ENCODE assay signal across 19 cellular contexts in genomic region chr7:10469476-10469875, GRCh38.
DNase-seq lines count a peak whose midpoint lies in the region; ATAC-seq, FAIRE-seq and TF ChIP-seq lines count a peak whose summit lies in the region.
"Had no signal": no experiment of that assay in that cellular context is flagged by ENCODE, and none has a peak within 500 bp of the region (broad histone marks: within the 10 kb centered on the region; RNA-seq: fewer than 3 reads in every experiment).

No MANE protein-coding gene starts in this region.

- ATAC-seq in K562 (no peak), foreskin keratinocyte (peak; percentile 46), GM18867 (IDR thresholded peaks at IDR 0.05; ENCODE audit: unreplicated experiment) (no peak), GM21381 (IDR thresholded peaks at IDR 0.05; ENCODE audit: unreplicated experiment) (no peak)
- ATAC-seq: A549; CD8-positive, alpha-beta T cell had no signal

- H3K27ac ChIP-seq in K562 (ENCODE audit: extremely low read depth, low read depth, low read length), result no peak overlapping the region
- no peak overlapping the region for H3K27ac ChIP-seq in foreskin keratinocyte
- no peak overlapping the region for H3K27ac ChIP-seq in trophoblast cell (ENCODE audit: low read depth, low read length)
- H3K27ac ChIP-seq: 22Rv1; A549; BLaER1 treated with 17β-estradiol and CSF1 and Interleukin-3, amounts not matched to agents 10 nM and 100 nM; C4-2B had no signal

- H2BK120ac ChIP-seq in trophoblast cell (ENCODE audit: insufficient read depth, low read length, poor library complexity), result no peak overlapping the region

- H4K91ac ChIP-seq in trophoblast cell (ENCODE audit: low read depth, low read length), result no peak overlapping the region

- H2BK12ac ChIP-seq in trophoblast cell (ENCODE audit: low read length), result no peak overlapping the region

- no peak overlapping the region for H2BK5ac ChIP-seq in trophoblast cell (ENCODE audit: low read depth, low read length, poor library complexity)

- H3K4me1 ChIP-seq in K562 (replicated peaks in 1 of 2; ENCODE audit: control insufficient read depth in 2 of 2, insufficient read depth in 2 of 2, low read length in 2 of 2), result no peaks in the 10 kb centered on the region
- H3K4me1 ChIP-seq in foreskin keratinocyte, result peaks cover 7% of the 10 kb centered on the region
- H3K4me1 ChIP-seq in trophoblast cell (ENCODE audit: control insufficient read depth in 1 of 2, insufficient read depth in 2 of 2, low read length in 2 of 2), result no peaks in the 10 kb centered on the region
- H3K4me1 ChIP-seq: A549; BLaER1 treated with 17β-estradiol and CSF1 and Interleukin-3, amounts not matched to agents 10 nM and 100 nM; Caco-2 had no signal

- no peak overlapping the region for H3K14ac ChIP-seq in trophoblast cell (ENCODE audit: low read length)

- H2AK5ac ChIP-seq in trophoblast cell (ENCODE audit: low read length), result no peak overlapping the region

- H2AFZ ChIP-seq in K562 (ENCODE audit: low read depth, low read length) (no peak overlapping the region), trophoblast cell (ENCODE audit: insufficient read depth, low read length, poor library complexity) (no peak overlapping the region)

- TF ChIP-seq CTCF in K562 (IDR thresholded peaks at IDR 0.05 in 2 of 3, conservative IDR thresholded peaks at IDR 0.05 in 1 of 3; ENCODE audit: insufficient read depth in 2 of 3, low read depth in 1 of 3, low read length in 3 of 3) (no peak), foreskin keratinocyte (conservative IDR thresholded peaks at IDR 0.05) (no peak)

- H3K79me2 ChIP-seq in K562 (ENCODE audit: control insufficient read depth, insufficient read depth, low read length) (no peaks in the 10 kb centered on the region), trophoblast cell (ENCODE audit: control insufficient read depth, insufficient read depth, low read length, poor library complexity) (no peaks in the 10 kb centered on the region)

- in situ Hi-C loops in K562 (cut with MboI), result no loop called here

- H4K20me1 ChIP-seq in K562 (replicated peaks; ENCODE audit: control insufficient read depth, insufficient read depth, low read length), result no peaks in the 10 kb centered on the region
- H4K20me1 ChIP-seq: BLaER1 treated with 17β-estradiol and CSF1 and Interleukin-3, amounts not matched to agents 10 nM and 100 nM had no signal

- CTCF ChIA-PET in K562 (lab: Yijun Ruan, JAX; ENCODE audit: low intra/inter-chr PET ratio), result no interaction called here

- H3K79me1 ChIP-seq in trophoblast cell (ENCODE audit: low read length), result no peaks in the 10 kb centered on the region

- H3K36me3 ChIP-seq in K562 (ENCODE audit: control insufficient read depth, insufficient read depth, low read length) (0 out of 3 replicates have a peak, but pooled peaks cover 3% of the 10 kb centered on the region), trophoblast cell (ENCODE audit: control insufficient read depth in 1 of 2, insufficient read depth in 2 of 2, low read length in 2 of 2) (no peaks in the 10 kb centered on the region)
- H3K36me3 ChIP-seq: BLaER1 treated with 17β-estradiol and CSF1 and Interleukin-3, amounts not matched to agents 10 nM and 100 nM had no signal

- POLR2A ChIA-PET in K562 (lab: Yijun Ruan, JAX), result no interaction called here

- no peak for DNase-seq in K562 (ENCODE audit: extremely low read depth in 1 of 4, low spot score in 3 of 4)
- peak in 1 of 2 donors; percentile 51 for DNase-seq in foreskin keratinocyte
- DNase-seq in trophoblast cell, result peak; percentile 85 to 98
- DNase-seq: AML-193; Caco-2; Calu3; CD4-positive, alpha-beta T cell; CD8-positive, alpha-beta T cell; DMS79 treated with DMSO at 0.1 percent for 48 hours; GF-D8 had no signal

- TF ChIP-seq POLR2A in K562 (conservative IDR thresholded peaks at IDR 0.05), result no peak

- H3K9me1 ChIP-seq in K562 (ENCODE audit: control insufficient read depth, insufficient read depth, low read length), result no peaks in the 10 kb centered on the region

- H3K23ac ChIP-seq in trophoblast cell (ENCODE audit: low read length), result no peak overlapping the region

- no TSS peak for BruUV-seq in K562 (replicated peaks; lab: Mats Ljungman, UMichigan)

- TF ChIP-seq RAD21 in K562 (CRISPR knock-in tag; conservative IDR thresholded peaks at IDR 0.05 in 1 of 2, IDR thresholded peaks at IDR 0.05 in 1 of 2), result no peak

- 57% methylated on average over 7 of the region's 7 CpGs for WGBS in K562 (ENCODE audit: insufficient coverage, low coverage, missing lambda C conversion rate)
- WGBS in trophoblast cell (ENCODE audit: extremely low coverage, insufficient coverage, insufficient read length), result no CpG with 5 or more reads among the region's 7 CpGs

- intact Hi-C loops in K562 (cut with micrococcal nuclease), result no loop called here

- no peak for FAIRE-seq in K562 (lab: Jason Lieb, UNC)
- FAIRE-seq: A549, D721Med, G401.6, GM12891 had no signal

- 0 out of 2 replicates have a peak, but pooled peaks cover 2% of the 10 kb centered on the region for H3K9me3 ChIP-seq in K562 (replicated peaks; ENCODE audit: control insufficient read depth, insufficient read depth, low read depth, low read length)
- H3K9me3 ChIP-seq in trophoblast cell (ENCODE audit: insufficient read depth, low read depth, low read length), result no peaks in the 10 kb centered on the region
- H3K9me3 ChIP-seq: A549; BLaER1 treated with 17β-estradiol and CSF1 and Interleukin-3, amounts not matched to agents 10 nM and 100 nM; Caco-2 had no signal

- no peaks in the 10 kb centered on the region for H3K27me3 ChIP-seq in K562 (ENCODE audit: control insufficient read depth in 2 of 2, insufficient read depth in 2 of 2, low read length in 2 of 2)
- H3K27me3 ChIP-seq in foreskin keratinocyte, result no peaks in the 10 kb centered on the region
- no peaks in the 10 kb centered on the region for H3K27me3 ChIP-seq in trophoblast cell (ENCODE audit: insufficient read depth, low read length)
- H3K27me3 ChIP-seq: BLaER1 treated with 17β-estradiol and CSF1 and Interleukin-3, amounts not matched to agents 10 nM and 100 nM had no signal

- no peak overlapping the region for H3K4ac ChIP-seq in trophoblast cell (ENCODE audit: low read depth, low read length)

- H3K4me2 ChIP-seq in K562 (ENCODE audit: insufficient read depth, low read length), result no peak overlapping the region
- no peak overlapping the region for H3K4me2 ChIP-seq in trophoblast cell (ENCODE audit: low read length)
- H3K4me2 ChIP-seq: A549; BLaER1 treated with 17β-estradiol and CSF1 and Interleukin-3, amounts not matched to agents 10 nM and 100 nM had no signal

- no peak for TF ChIP-seq EP300 in K562 (IDR thresholded peaks at IDR 0.05; ENCODE audit: low read length)

- H3K4me3 ChIP-seq in K562 (no peak overlapping the region), trophoblast cell (ENCODE audit: low read depth, low read length) (no peak overlapping the region)
- H3K4me3 ChIP-seq: A549; BLaER1 treated with 17β-estradiol and CSF1 and Interleukin-3, amounts not matched to agents 10 nM and 100 nM had no signal

- no peak overlapping the region for H4K12ac ChIP-seq in trophoblast cell (ENCODE audit: low read depth, low read length)

- no peak overlapping the region for H3K18ac ChIP-seq in trophoblast cell (ENCODE audit: low read length)

- H4K8ac ChIP-seq in trophoblast cell (ENCODE audit: low read depth, low read length), result no peak overlapping the region

- H3K9ac ChIP-seq in K562 (ENCODE audit: insufficient read depth in 1 of 2, low read depth in 2 of 2, low read length in 2 of 2) (no peak overlapping the region), trophoblast cell (ENCODE audit: low read length) (no peak overlapping the region)
- H3K9ac ChIP-seq: BLaER1 treated with 17β-estradiol and CSF1 and Interleukin-3, amounts not matched to agents 10 nM and 100 nM had no signal

TF ChIP-seq in K562, 482 proteins besides CTCF, POLR2A, EP300 and RAD21:
- TF ChIP-seq ETS1 (conservative IDR thresholded peaks at IDR 0.05; ENCODE audit: control insufficient read depth, low read depth, low read length), result no peak
- TF ChIP-seq ZNF239 (CRISPR knock-in tag; IDR thresholded peaks at IDR 0.05), result peak; percentile 47
- TF ChIP-seq MEIS2 (IDR thresholded peaks at IDR 0.05; ENCODE audit: partially characterized antibody), result no peak
- no peak for TF ChIP-seq ATF7 (IDR thresholded peaks at IDR 0.05)

Comparison
In these comparisons a context has a peak if more than half of its experiments do, and no peak if none do; other contexts are left out.
1. DNase-seq: peak in trophoblast cell (2 of 2); none in K562 (0 of 4).